In genomic region chr2:127410871-127411396, GRCh38 we compare ENCODE assay signal across 1 cellular context.
A peak's percentile ranks its signal among the peaks of the same experiment; 100 is the strongest.
TF ChIP-seq lines count a peak whose summit lies in the region.

No MANE protein-coding gene starts in this region.

TF ChIP-seq in HepG2, 621 proteins besides CTCF, POLR2A, EP300 and RAD21 (continued from another document and continues in another):
- peak; percentile 29; the same call in 1 of the 2 replicates for TF ChIP-seq PATZ1 (CRISPR knock-in tag; IDR thresholded peaks at IDR 0.05)
- 0 out of 2 replicates have a peak, but pooled peaks have one; percentile 23 for TF ChIP-seq TFDP2 (CRISPR knock-in tag; IDR thresholded peaks at IDR 0.05)
- TF ChIP-seq RARA (CRISPR knock-in tag; IDR thresholded peaks at IDR 0.05), result peak; percentile 32; the same call in 1 of the 2 replicates
- no peak for TF ChIP-seq CHCHD3 (CRISPR knock-in tag; IDR thresholded peaks at IDR 0.05)
- TF ChIP-seq ZNF597 (CRISPR knock-in tag; IDR thresholded peaks at IDR 0.05), result no peak
- TF ChIP-seq RARG (CRISPR knock-in tag; IDR thresholded peaks at IDR 0.05; ENCODE audit: low read depth), result no peak
- no peak for TF ChIP-seq NFKBIZ (CRISPR knock-in tag; IDR thresholded peaks at IDR 0.05)
- TF ChIP-seq KLF6 (CRISPR knock-in tag; IDR thresholded peaks at IDR 0.05), result no peak
- no peak for TF ChIP-seq MAFG (CRISPR knock-in tag; IDR thresholded peaks at IDR 0.05)
- TF ChIP-seq REXO4 (CRISPR knock-in tag; IDR thresholded peaks at IDR 0.05; ENCODE audit: borderline replicate concordance), result no peak
- TF ChIP-seq ZBTB34 (CRISPR knock-in tag; IDR thresholded peaks at IDR 0.05), result no peak
- no peak for TF ChIP-seq ZNF3 (CRISPR knock-in tag; IDR thresholded peaks at IDR 0.05)
- no peak for TF ChIP-seq ATM (IDR thresholded peaks at IDR 0.05; ENCODE audit: borderline replicate concordance)
- TF ChIP-seq KAT2B (IDR thresholded peaks at IDR 0.05; ENCODE audit: borderline replicate concordance, low read depth, low read length), result no peak
- peak; percentile 65; the same call in 1 of the 2 replicates for TF ChIP-seq SP5 (CRISPR knock-in tag; IDR thresholded peaks at IDR 0.05; ENCODE audit: borderline replicate concordance, low read depth)
- TF ChIP-seq ZBTB42 (CRISPR knock-in tag; IDR thresholded peaks at IDR 0.05), result no peak
- TF ChIP-seq FOXA1 (IDR thresholded peaks at IDR 0.05), result no peak
- peak; percentile 42; the same call in 1 of the 2 replicates for TF ChIP-seq FOXA1 (CRISPR knock-in tag; IDR thresholded peaks at IDR 0.05)
- no peak for TF ChIP-seq ZNF180 (CRISPR knock-in tag; IDR thresholded peaks at IDR 0.05; ENCODE audit: borderline replicate concordance, low read depth)
- no peak for TF ChIP-seq ZNF784 (CRISPR knock-in tag; IDR thresholded peaks at IDR 0.05; ENCODE audit: borderline replicate concordance)
- no peak for TF ChIP-seq ZNF703 (CRISPR knock-in tag; IDR thresholded peaks at IDR 0.05; ENCODE audit: borderline replicate concordance)
- no peak for TF ChIP-seq ZNF367 (CRISPR knock-in tag; IDR thresholded peaks at IDR 0.05; ENCODE audit: borderline replicate concordance)
- no peak for TF ChIP-seq ZNF331 (CRISPR knock-in tag; IDR thresholded peaks at IDR 0.05)
- peak; percentile 24; the same call in 1 of the 2 replicates for TF ChIP-seq THAP11 (CRISPR knock-in tag; IDR thresholded peaks at IDR 0.05)
- no peak for TF ChIP-seq CHD2 (IDR thresholded peaks at IDR 0.05; ENCODE audit: low read depth, low read length)
- TF ChIP-seq SOX13 (IDR thresholded peaks at IDR 0.05), result no peak
- peak in 1 of 2 experiments; percentile 52; a peak in 1 of 4 replicates for TF ChIP-seq SOX13 (CRISPR knock-in tag; conservative IDR thresholded peaks at IDR 0.05 in 1 of 2, IDR thresholded peaks at IDR 0.05 in 1 of 2)
- no peak for TF ChIP-seq ZNF34 (CRISPR knock-in tag; IDR thresholded peaks at IDR 0.05; ENCODE audit: borderline replicate concordance)
- peak; percentile 64 for TF ChIP-seq ARID5B (CRISPR knock-in tag; IDR thresholded peaks at IDR 0.05)
- TF ChIP-seq ZBTB20 (CRISPR knock-in tag; IDR thresholded peaks at IDR 0.05; ENCODE audit: borderline replicate concordance, low read depth), result no peak
- no peak for TF ChIP-seq MTA3 (CRISPR knock-in tag; IDR thresholded peaks at IDR 0.05)
- no peak for TF ChIP-seq TBP (CRISPR knock-in tag; IDR thresholded peaks at IDR 0.05)
- peak; percentile 63 for TF ChIP-seq GATAD2A (CRISPR knock-in tag; IDR thresholded peaks at IDR 0.05)
- no peak for TF ChIP-seq ZBTB26 (CRISPR knock-in tag; IDR thresholded peaks at IDR 0.05; ENCODE audit: borderline replicate concordance)
- TF ChIP-seq ZNF256 (CRISPR knock-in tag; conservative IDR thresholded peaks at IDR 0.05), result no peak
- TF ChIP-seq NFKB2 (CRISPR knock-in tag; IDR thresholded peaks at IDR 0.05; ENCODE audit: borderline replicate concordance), result no peak
- peak; percentile 54; the same call in 1 of the 2 replicates for TF ChIP-seq TFDP1 (CRISPR knock-in tag; IDR thresholded peaks at IDR 0.05; ENCODE audit: borderline replicate concordance)
- TF ChIP-seq AGO1 (IDR thresholded peaks at IDR 0.05; ENCODE audit: low read depth, low read length, poor library complexity, severe bottlenecking), result no peak
- no peak; the same call in 1 of the 2 replicates for TF ChIP-seq PAXIP1 (CRISPR knock-in tag; conservative IDR thresholded peaks at IDR 0.05)
- TF ChIP-seq CREBL2 (CRISPR knock-in tag; IDR thresholded peaks at IDR 0.05; ENCODE audit: borderline replicate concordance), result no peak
- peak; percentile 98 for TF ChIP-seq RFXANK (CRISPR knock-in tag; IDR thresholded peaks at IDR 0.05)
- no peak for TF ChIP-seq IKZF4 (CRISPR knock-in tag; IDR thresholded peaks at IDR 0.05; ENCODE audit: borderline replicate concordance, low read depth, not compliant biosample characterization)
- TF ChIP-seq NBN (conservative IDR thresholded peaks at IDR 0.05), result no peak
- TF ChIP-seq HDAC2 (CRISPR knock-in tag; IDR thresholded peaks at IDR 0.05), result peak; percentile 21; the same call in 1 of the 2 replicates
- TF ChIP-seq PRMT3 (CRISPR knock-in tag; IDR thresholded peaks at IDR 0.05; ENCODE audit: borderline replicate concordance, low read depth), result no peak
- TF ChIP-seq ZNF10 (CRISPR knock-in tag; IDR thresholded peaks at IDR 0.05; ENCODE audit: borderline replicate concordance, low read depth), result no peak
- peak; percentile 59; the same call in 1 of the 2 replicates for TF ChIP-seq NFIC (IDR thresholded peaks at IDR 0.05; ENCODE audit: low read length)
- TF ChIP-seq ZNF496 (CRISPR knock-in tag; IDR thresholded peaks at IDR 0.05; ENCODE audit: insufficient replicate concordance), result no peak
- TF ChIP-seq RFX1 (IDR thresholded peaks at IDR 0.05), result no peak
- TF ChIP-seq SIN3B (IDR thresholded peaks at IDR 0.05; ENCODE audit: low read length), result no peak
- TF ChIP-seq ZNF777 (CRISPR knock-in tag; IDR thresholded peaks at IDR 0.05), result no peak
- TF ChIP-seq DPF2 (CRISPR knock-in tag; IDR thresholded peaks at IDR 0.05; ENCODE audit: borderline replicate concordance, low read depth), result no peak
- no peak for TF ChIP-seq ZNF274 (CRISPR knock-in tag; IDR thresholded peaks at IDR 0.05)
- no peak for TF ChIP-seq BRD4 (CRISPR knock-in tag; IDR thresholded peaks at IDR 0.05)
- TF ChIP-seq SNRNP70 (IDR thresholded peaks at IDR 0.05; ENCODE audit: low read depth, low read length), result no peak
- TF ChIP-seq RFXAP (CRISPR knock-in tag; IDR thresholded peaks at IDR 0.05; ENCODE audit: borderline replicate concordance), result peak; percentile 98
